In genomic region chr9:117783828-117784227, GRCh38 we compare ENCODE assay signal across 8 cellular contexts.
DNase-seq lines count a peak whose midpoint lies in the region; ATAC-seq and TF ChIP-seq lines count a peak whose summit lies in the region.

No MANE protein-coding gene starts in this region.

- H3K36me3 Mint-ChIP-seq in CD4-positive, alpha-beta memory T cell = no peaks in the 10 kb centered on the region
- no peaks in the 10 kb centered on the region for H3K36me3 Mint-ChIP-seq in activated CD8-positive, alpha-beta T cell treated with anti-CD3 and anti-CD28 coated beads for 36 hours (ENCODE audit: low read depth)
- no peaks in the 10 kb centered on the region for H3K36me3 Mint-ChIP-seq in natural killer cell

- H3K4me3 ChIP-seq in CD4-positive, alpha-beta memory T cell (ENCODE audit: low read length in 2 of 2) = peak overlapping the region in 1 of 2 donors; percentile 25

- TF ChIP-seq CTCF in activated CD8-positive, alpha-beta T cell treated with anti-CD3 and anti-CD28 coated beads for 36 hours (IDR thresholded peaks at IDR 0.05) = no peak
- TF ChIP-seq CTCF in natural killer cell (IDR thresholded peaks at IDR 0.05) = no peak

- POLR2A ChIA-PET in CD4-positive, alpha-beta memory T cell (lab: Charles Lee; ENCODE audit: partially characterized antibody) = interaction anchor here (0.7 kb wide), 1 partner anchor 42 kb away, joined by 4 read pairs; no protein-coding TSS in a partner anchor
- POLR2A ChIA-PET in activated CD8-positive, alpha-beta T cell treated with anti-CD3 and anti-CD28 coated beads for 36 hours (lab: Charles Lee) = no interaction called here

- CTCF ChIA-PET in CD4-positive, alpha-beta memory T cell (lab: Charles Lee; ENCODE audit: partially characterized antibody) = no interaction called here
- CTCF ChIA-PET in activated CD8-positive, alpha-beta T cell treated with anti-CD3 and anti-CD28 coated beads for 36 hours (lab: Charles Lee) = no interaction called here

- ATAC-seq in GM19351 (IDR thresholded peaks at IDR 0.05; ENCODE audit: unreplicated experiment) (peak; percentile 85), HG03159 (IDR thresholded peaks at IDR 0.05; ENCODE audit: unreplicated experiment) (peak; percentile 86), natural killer cell (peak; percentile 70 to 77 (median 75))
- peak; percentile 78 for ATAC-seq in activated CD8-positive, alpha-beta T cell treated with anti-CD3 and anti-CD28 coated beads for 36 hours

- H3K36me3 ChIP-seq in CD4-positive, alpha-beta memory T cell (ENCODE audit: insufficient read depth, low read length) = no peaks in the 10 kb centered on the region

- peaks cover 0 to 4% (median 3%) of the 10 kb centered on the region in 4 donors for H3K4me1 Mint-ChIP-seq in CD4-positive, alpha-beta memory T cell
- peaks cover 6% of the 10 kb centered on the region for H3K4me1 Mint-ChIP-seq in activated CD8-positive, alpha-beta T cell treated with anti-CD3 and anti-CD28 coated beads for 36 hours (ENCODE audit: low read depth)
- H3K4me1 Mint-ChIP-seq in natural killer cell = no peaks in the 10 kb centered on the region

- peaks cover 15% of the 10 kb centered on the region for H3K4me1 ChIP-seq in CD4-positive, alpha-beta memory T cell (ENCODE audit: insufficient read depth, low read length)

- H3K27me3 ChIP-seq in CD4-positive, alpha-beta memory T cell (ENCODE audit: insufficient read depth, low read length) = no peaks in the 10 kb centered on the region

- H3K27ac Mint-ChIP-seq in CD4-positive, alpha-beta memory T cell = no peak overlapping the region
- H3K27ac Mint-ChIP-seq in activated CD8-positive, alpha-beta T cell treated with anti-CD3 and anti-CD28 coated beads for 36 hours = no peak overlapping the region
- H3K27ac Mint-ChIP-seq in natural killer cell = no peak overlapping the region

- no peaks in the 10 kb centered on the region for H3K9me3 Mint-ChIP-seq in CD4-positive, alpha-beta memory T cell
- H3K9me3 Mint-ChIP-seq in activated CD8-positive, alpha-beta T cell treated with anti-CD3 and anti-CD28 coated beads for 36 hours = no peaks in the 10 kb centered on the region
- H3K9me3 Mint-ChIP-seq in natural killer cell = no peaks in the 10 kb centered on the region

- H3K27me3 Mint-ChIP-seq in CD4-positive, alpha-beta memory T cell = no peaks in the 10 kb centered on the region
- H3K27me3 Mint-ChIP-seq in activated CD8-positive, alpha-beta T cell treated with anti-CD3 and anti-CD28 coated beads for 36 hours = peaks cover 3% of the 10 kb centered on the region
- peaks cover 3 to 5% of the 10 kb centered on the region in 2 donors for H3K27me3 Mint-ChIP-seq in natural killer cell (ENCODE audit: low read depth in 2 of 2)

- H3K4me3 Mint-ChIP-seq in CD4-positive, alpha-beta memory T cell = no peak overlapping the region
- no peak overlapping the region for H3K4me3 Mint-ChIP-seq in activated CD8-positive, alpha-beta T cell treated with anti-CD3 and anti-CD28 coated beads for 36 hours
- H3K4me3 Mint-ChIP-seq in natural killer cell = no peak overlapping the region

- intact Hi-C loops in CD4-positive, alpha-beta memory T cell (cut with micrococcal nuclease) = loop anchor here (1.0 kb wide), 1 partner anchor 42 kb away; no protein-coding TSS in a partner anchor
- intact Hi-C loops in activated CD8-positive, alpha-beta T cell treated with anti-CD3 and anti-CD28 coated beads for 36 hours (cut with micrococcal nuclease) = no loop called here
- intact Hi-C loops in natural killer cell (cut with micrococcal nuclease) = loop anchor here (5.0 kb wide), 1 partner anchor 1508 kb away; no protein-coding TSS in a partner anchor

- DNase-seq in CD4-positive, alpha-beta memory T cell = peak; percentile 35 to 46 (median 38)
- DNase-seq in activated CD8-positive, alpha-beta T cell treated with anti-CD3 and anti-CD28 coated beads for 36 hours = peak; percentile 38
- DNase-seq in natural killer cell (peak; percentile 19), NCI-H1694 (lab: John Stamatoyannopoulos, UW) (no peak), NK-92 (lab: John Stamatoyannopoulos, UW; ENCODE audit: unreplicated experiment) (no peak), C1 segment of cervical spinal cord (lab: John Stamatoyannopoulos, UW) (no peak)

- H3K27ac ChIP-seq in CD4-positive, alpha-beta memory T cell (ENCODE audit: low read depth, low read length) = no peak overlapping the region

- no peaks in the 10 kb centered on the region for H3K9me3 ChIP-seq in CD4-positive, alpha-beta memory T cell (ENCODE audit: control insufficient read depth in 1 of 2, low read length in 2 of 2)

Comparison
In these comparisons a context has a peak if more than half of its experiments do, and no peak if none do; other contexts are left out.
1. DNase-seq: peak in CD4-positive, alpha-beta memory T cell (5 of 5), activated CD8-positive, alpha-beta T cell treated with anti-CD3 and anti-CD28 coated beads for 36 hours (single experiment) and natural killer cell (single experiment); none in NCI-H1694 (single experiment), NK-92 (single experiment) and C1 segment of cervical spinal cord (0 of 14).
2. Peak in every context shown above with its lines, with median percentiles within 50 percentile points of each other: ATAC-seq.